32 cellular contexts compared by ENCODE assay signal in the genomic region with DNA sequence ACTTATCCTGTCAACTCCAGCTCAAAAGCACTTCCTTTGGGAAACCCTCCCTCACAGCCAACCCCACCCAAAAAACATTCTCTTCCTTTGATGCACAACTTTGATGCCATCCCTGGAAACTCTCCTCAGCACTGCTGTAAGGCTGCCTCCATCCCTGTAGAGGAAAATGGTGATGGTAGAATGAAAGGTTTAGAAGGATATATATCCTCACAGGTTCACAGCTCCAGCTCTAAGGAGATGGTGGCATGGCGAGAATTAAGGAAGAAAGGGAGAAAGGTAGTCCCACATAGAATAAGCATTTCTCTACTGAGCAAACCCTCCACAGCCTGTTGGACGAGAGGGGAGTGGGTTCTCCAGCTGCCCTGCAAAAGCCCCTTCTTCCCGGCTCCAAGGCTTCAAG. TPM values are rescaled to one million over a fixed set of nuclear protein-coding genes. Genes with fewer than 3 reads are reported as not detected.
"Had no signal": no experiment of that assay in that cellular context is flagged by ENCODE, and none has a peak within 500 bp of the region (broad histone marks: within the 10 kb centered on the region; RNA-seq: fewer than 3 reads in every experiment).

No MANE protein-coding gene starts in this region.

- FAIRE-seq: colon had no signal

- ATAC-seq: activated CD4-positive, alpha-beta T cell treated with anti-CD3 and anti-CD28 coated beads for 36 hours; activated CD8-positive, alpha-beta memory T cell treated with anti-CD3 and anti-CD28 coated beads, Interleukin-2, amount 10 ng/mL, durations not matched to agents 7 days and 5 days; activated CD8-positive, alpha-beta T cell treated with anti-CD3 and anti-CD28 coated beads, Interleukin-2, amount 10 ng/mL, durations not matched to agents 7 days and 5 days; activated T-helper 17 cell treated with anti-CD3 and anti-CD28 coated beads, Interleukin-2, amount 50 U/mL, for 72 hours; body of pancreas; effector memory CD8-positive, alpha-beta T cell; foreskin keratinocyte; gastroesophageal sphincter; heart right ventricle had no signal

- H3K36me3 Mint-ChIP-seq: activated CD4-positive, alpha-beta memory T cell treated with anti-CD3 and anti-CD28 coated beads for 36 hours; activated naive CD8-positive, alpha-beta T cell had no signal

- H3K9me3 Mint-ChIP-seq: activated CD4-positive, alpha-beta memory T cell treated with anti-CD3 and anti-CD28 coated beads for 36 hours; activated CD4-positive, alpha-beta T cell treated with anti-CD3 and anti-CD28 coated beads, Interleukin-2, amount 10 ng/mL, durations not matched to agents 24 days and 14 days; activated T-helper 17 cell treated with anti-CD3 and anti-CD28 coated beads, Interleukin-2, amount 50 U/mL, for 72 hours; effector memory CD8-positive, alpha-beta T cell had no signal

- H3K4me1 ChIP-seq: foreskin keratinocyte had no signal

- H3K4me3 ChIP-seq: body of pancreas, esophagus muscularis mucosa, gastroesophageal sphincter, heart right ventricle had no signal

- H3K27ac Mint-ChIP-seq: activated CD4-positive, alpha-beta memory T cell treated with anti-CD3 and anti-CD28 coated beads for 36 hours; activated CD4-positive, alpha-beta T cell treated with anti-CD3 and anti-CD28 coated beads for 36 hours; activated CD4-positive, alpha-beta T cell treated with anti-CD3 and anti-CD28 coated beads, Interleukin-2, amount 10 ng/mL, durations not matched to agents 24 days and 14 days; activated CD8-positive, alpha-beta memory T cell treated with anti-CD3 and anti-CD28 coated beads, Interleukin-2, amount 10 ng/mL, durations not matched to agents 7 days and 5 days; activated CD8-positive, alpha-beta T cell treated with anti-CD3 and anti-CD28 coated beads, Interleukin-2, amount 10 ng/mL, durations not matched to agents 7 days and 5 days; activated naive CD8-positive, alpha-beta T cell; activated T-helper 17 cell treated with anti-CD3 and anti-CD28 coated beads, Interleukin-2, amount 50 U/mL, for 72 hours; effector memory CD8-positive, alpha-beta T cell had no signal

- H3K9me3 ChIP-seq: body of pancreas, esophagus muscularis mucosa, gastroesophageal sphincter, heart right ventricle had no signal

- H3K36me3 ChIP-seq: esophagus muscularis mucosa, gastroesophageal sphincter, heart right ventricle had no signal

- H3K27ac ChIP-seq: body of pancreas, esophagus muscularis mucosa, foreskin keratinocyte, gastroesophageal sphincter, heart right ventricle had no signal

- DNase-seq: activated CD4-positive, alpha-beta memory T cell treated with anti-CD3 and anti-CD28 coated beads for 36 hours; activated CD4-positive, alpha-beta T cell treated with anti-CD3 and anti-CD28 coated beads for 36 hours; activated CD4-positive, alpha-beta T cell treated with anti-CD3 and anti-CD28 coated beads, Interleukin-2, amount 10 ng/mL, durations not matched to agents 24 days and 14 days; activated CD4-positive, CD25-positive, alpha-beta regulatory T cell; activated CD4-positive, CD25-positive, alpha-beta regulatory T cell treated with anti-CD3 and anti-CD28 coated beads, Interleukin-2, amount 50 U/mL, for 72 hours; activated CD8-positive, alpha-beta memory T cell treated with anti-CD3 and anti-CD28 coated beads, Interleukin-2, amount 10 ng/mL, durations not matched to agents 7 days and 5 days; activated CD8-positive, alpha-beta memory T cell treated with anti-CD3 and anti-CD28 coated beads, Interleukin-2, amount 50 U/mL, for 4 hours; activated CD8-positive, alpha-beta T cell treated with anti-CD3 and anti-CD28 coated beads, Interleukin-2, amount 10 ng/mL, durations not matched to agents 7 days and 5 days; activated effector memory CD4-positive, alpha-beta T cell treated with Interleukin-2 at 50 U/mL for 16 hours; activated gamma-delta T cell treated with Interleukin-2 at 50 U/mL for 16 hours; activated naive CD4-positive, alpha-beta T cell treated with anti-CD3 and anti-CD28 coated beads, Interleukin-2, amount 50 U/mL, for 16 hours; activated naive CD4-positive, alpha-beta T cell treated with Interleukin-2 at 50 U/mL for 16 hours; activated T-cell treated with anti-CD3 and anti-CD28 coated beads, Interleukin-2, amount 50 U/mL, for 1 hour; amniotic stem cell; anterior cingulate cortex; body of pancreas; caudate nucleus; cortex of kidney; dermis blood vessel endothelial cell; effector CD4-positive, alpha-beta T cell; effector memory CD8-positive, alpha-beta T cell; erythroblast; foreskin keratinocyte; heart right ventricle; T-helper 1 cell; T-helper 2 cell had no signal

- H3K4me3 Mint-ChIP-seq: activated CD4-positive, alpha-beta memory T cell treated with anti-CD3 and anti-CD28 coated beads for 36 hours; activated CD4-positive, alpha-beta T cell treated with anti-CD3 and anti-CD28 coated beads for 36 hours; activated CD4-positive, alpha-beta T cell treated with anti-CD3 and anti-CD28 coated beads, Interleukin-2, amount 10 ng/mL, durations not matched to agents 24 days and 14 days; activated CD8-positive, alpha-beta memory T cell treated with anti-CD3 and anti-CD28 coated beads, Interleukin-2, amount 10 ng/mL, durations not matched to agents 7 days and 5 days; activated CD8-positive, alpha-beta T cell treated with anti-CD3 and anti-CD28 coated beads, Interleukin-2, amount 10 ng/mL, durations not matched to agents 7 days and 5 days; activated T-helper 17 cell treated with anti-CD3 and anti-CD28 coated beads, Interleukin-2, amount 50 U/mL, for 72 hours; effector memory CD8-positive, alpha-beta T cell had no signal

RNA-seq across cellular contexts. Expression of a gene that starts 2.2 kb away (rescaled TPM):
- total RNA-seq: activated CD8-positive, alpha-beta T cell treated with anti-CD3 and anti-CD28 coated beads, Interleukin-2, amount 10 ng/mL, durations not matched to agents 7 days and 5 days; body of pancreas; dermis blood vessel endothelial cell; esophagus muscularis mucosa; glomerular endothelial cell had no signal

RNA-seq across cellular contexts. Expression of a gene that starts 28.3 kb away (rescaled TPM):
- total RNA-seq: activated CD4-positive, alpha-beta memory T cell treated with anti-CD3 and anti-CD28 coated beads for 36 hours; activated CD8-positive, alpha-beta memory T cell treated with anti-CD3 and anti-CD28 coated beads, Interleukin-2, amount 10 ng/mL, durations not matched to agents 7 days and 5 days; activated CD8-positive, alpha-beta T cell treated with anti-CD3 and anti-CD28 coated beads, Interleukin-2, amount 10 ng/mL, durations not matched to agents 7 days and 5 days; activated T-helper 17 cell treated with anti-CD3 and anti-CD28 coated beads, Interleukin-2, amount 50 U/mL, for 72 hours; body of pancreas; dermis blood vessel endothelial cell; gastroesophageal sphincter; glomerular endothelial cell had no signal
